Comparison of ENCODE assay signal across 18 cellular contexts in genomic region chr13:43425234-43425633, GRCh38.
"Had no signal": no experiment of that assay in that cellular context is flagged by ENCODE, and none has a peak within 500 bp of the region (broad histone marks: within the 10 kb centered on the region; RNA-seq: fewer than 3 reads in every experiment).

No MANE protein-coding gene starts in this region.

- H3K4me3 ChIP-seq: esophagus muscularis mucosa, gastroesophageal sphincter, spleen, testis, tibial nerve, upper lobe of right lung, vagina had no signal

- H3K4me3 Mint-ChIP-seq: naive thymus-derived CD4-positive, alpha-beta T cell; nephron progenitor cell; stimulated activated naive B cell treated with anti-CD40 and anti-IgM and Interleukin-4, amounts not matched to agents 10 μg/mL and 1 μg/mL and 100 μg/mL, for 72 hours; stimulated activated naive CD8-positive, alpha-beta T cell treated with anti-CD3 and anti-CD28 coated beads, Interleukin-15, amount 100 ng/mL, for 72 hours had no signal

- H3K36me3 Mint-ChIP-seq: naive thymus-derived CD4-positive, alpha-beta T cell; stimulated activated naive B cell treated with anti-CD40 and anti-IgM and Interleukin-4, amounts not matched to agents 10 μg/mL and 1 μg/mL and 100 μg/mL, for 72 hours had no signal

- H3K36me3 ChIP-seq: esophagus muscularis mucosa, gastroesophageal sphincter, neutrophil, spleen, tibial nerve, upper lobe of right lung, vagina had no signal

- H3K27me3 Mint-ChIP-seq: stimulated activated naive B cell treated with anti-CD40 and anti-IgM and Interleukin-4, amounts not matched to agents 10 μg/mL and 1 μg/mL and 100 μg/mL, for 72 hours had no signal

- H3K27ac Mint-ChIP-seq: naive thymus-derived CD4-positive, alpha-beta T cell; nephron progenitor cell; stimulated activated naive B cell treated with anti-CD40 and anti-IgM and Interleukin-4, amounts not matched to agents 10 μg/mL and 1 μg/mL and 100 μg/mL, for 72 hours; stimulated activated naive CD8-positive, alpha-beta T cell treated with anti-CD3 and anti-CD28 coated beads, Interleukin-15, amount 100 ng/mL, for 72 hours had no signal

- H3K4me1 Mint-ChIP-seq: naive thymus-derived CD4-positive, alpha-beta T cell; stimulated activated naive B cell treated with anti-CD40 and anti-IgM and Interleukin-4, amounts not matched to agents 10 μg/mL and 1 μg/mL and 100 μg/mL, for 72 hours; stimulated activated naive CD8-positive, alpha-beta T cell treated with anti-CD3 and anti-CD28 coated beads, Interleukin-15, amount 100 ng/mL, for 72 hours had no signal

- H3K9me3 Mint-ChIP-seq: stimulated activated naive CD8-positive, alpha-beta T cell treated with anti-CD3 and anti-CD28 coated beads, Interleukin-15, amount 100 ng/mL, for 72 hours had no signal

- DNase-seq: effector memory CD4-positive, alpha-beta T cell; glutamatergic neuron; kidney glomerular epithelial cell; naive thymus-derived CD4-positive, alpha-beta T cell; nephron progenitor cell; posterior cingulate gyrus; spleen; stimulated activated CD4-positive, alpha-beta T cell treated with anti-CD3 and anti-CD28 coated beads, Interleukin-2, amount 100 ng/mL, for 24 hours; stimulated activated CD4-positive, alpha-beta T cell treated with anti-CD3 and anti-CD28 coated beads, Interleukin-4, amount 100 ng/mL, for 4 hours; stimulated activated naive B cell treated with anti-CD40 and anti-IgM and Interleukin-4, amounts not matched to agents 10 μg/mL and 1 μg/mL and 100 μg/mL, for 72 hours; stimulated activated naive CD8-positive, alpha-beta T cell treated with anti-CD3 and anti-CD28 coated beads, Interleukin-15, amount 100 ng/mL, for 72 hours; testis; upper lobe of right lung had no signal

- H3K27me3 ChIP-seq: esophagus muscularis mucosa, gastroesophageal sphincter, neutrophil, spleen, testis, tibial nerve, upper lobe of right lung, vagina had no signal

- H3K4me1 ChIP-seq: spleen, testis, upper lobe of right lung had no signal

- H3K9me3 ChIP-seq: gastroesophageal sphincter, neutrophil, testis, tibial nerve, upper lobe of right lung, vagina had no signal
